Comparison of ENCODE assay signal across 26 cellular contexts in genomic region chr16:84190731-84191388, GRCh38. TPM values are rescaled to one million over a fixed set of nuclear protein-coding genes. Genes with fewer than 3 reads are reported as not detected.
A peak's percentile ranks its signal among the peaks of the same experiment; 100 is the strongest.
DNase-seq lines count a peak whose midpoint lies in the region; ATAC-seq and TF ChIP-seq lines count a peak whose summit lies in the region.
"Had no signal": no experiment of that assay in that cellular context is flagged by ENCODE, and none has a peak within 500 bp of the region (broad histone marks: within the 10 kb centered on the region; RNA-seq: fewer than 3 reads in every experiment).

Gene ADAD2 (plus strand): TSS chr16:84191157. CDS start chr16:84191231, 74 bp downstream.

- ATAC-seq in HG03175 (IDR thresholded peaks at IDR 0.05; ENCODE audit: unreplicated experiment) (no peak), HG03432 (IDR thresholded peaks at IDR 0.05; ENCODE audit: unreplicated experiment) (no peak), HG02885 (IDR thresholded peaks at IDR 0.05; ENCODE audit: poor library complexity, unreplicated experiment) (no peak)
- ATAC-seq: mucosa of descending colon; stimulated activated naive CD8-positive, alpha-beta T cell treated with anti-CD3 and anti-CD28 coated beads, Interleukin-15, amount 100 ng/mL, for 72 hours had no signal

- CTCF ChIA-PET in A673 (lab: Charles Lee): no interaction called here

- H3K27me3 ChIP-seq in A673 (replicated peaks; ENCODE audit: insufficient read depth, low read depth, low read length, poor library complexity) (no peaks in the 10 kb centered on the region), SJCRH30 (no peaks in the 10 kb centered on the region), right atrium auricular region (no peaks in the 10 kb centered on the region)

- H3K36me3 ChIP-seq in A673 (ENCODE audit: insufficient read depth, low read length, poor library complexity, severe bottlenecking) (no peaks in the 10 kb centered on the region), SJCRH30 (no peaks in the 10 kb centered on the region), right atrium auricular region (no peaks in the 10 kb centered on the region)

- peak; percentile 23 for DNase-seq in A673 (ENCODE audit: low spot score)
- peak; percentile 28 for DNase-seq in ELR (ENCODE audit: low read depth)
- DNase-seq in SJCRH30: peak; percentile 58 to 68
- DNase-seq in iPS-NIHi11 (ENCODE audit: low spot score): peak; percentile 81
- DNase-seq in right atrium auricular region (ENCODE audit: low spot score): no peak
- DNase-seq: activated T-cell treated with anti-CD3 and anti-CD28 coated beads for 4 hours; AML-193; amniotic stem cell; CD8-positive, alpha-beta memory T cell; GOT3; head of caudate nucleus; MM.1S; mucosa of descending colon; NCI-H146; NCI-H2171; NCI-H526; Right ventricle myocardium superior; small intestine; stimulated activated CD4-positive, alpha-beta T cell treated with anti-CD3 and anti-CD28 coated beads, Interleukin-4, amount 100 ng/mL, for 1 hour had no signal

- H3K4me1 ChIP-seq in A673 (ENCODE audit: insufficient read depth, low read length, poor library complexity, severe bottlenecking) (peaks cover 4% of the 10 kb centered on the region), SJCRH30 (peaks cover 3% of the 10 kb centered on the region; the same call in 1 of the 2 replicates), right atrium auricular region (peaks cover 0 to 10% of the 10 kb centered on the region in 2 donors)

- no peak within 1 kb of the TSS for H3K4me3 ChIP-seq in A673 (ENCODE audit: low read depth, low read length, poor library complexity, severe bottlenecking)
- no peak within 1 kb of the TSS for H3K4me3 ChIP-seq in SJCRH30
- no peak within 1 kb of the TSS for H3K4me3 ChIP-seq in right atrium auricular region
- H3K4me3 ChIP-seq: mucosa of descending colon had no signal

- TF ChIP-seq CTCF in A673 (conservative IDR thresholded peaks at IDR 0.05; ENCODE audit: low read depth, low read length) (no peak), right atrium auricular region (IDR thresholded peaks at IDR 0.05) (no peak)

- intact Hi-C loops in A673 (cut with micrococcal nuclease; ENCODE audit: unreplicated experiment): no loop called here

- POLR2A ChIA-PET in A673 (lab: Charles Lee; ENCODE audit: low non-redundant PET): no interaction called here

- H3K27ac ChIP-seq in A673 (ENCODE audit: low read depth, low read length, poor library complexity, severe bottlenecking) (no peak within 1 kb of the TSS), SJCRH30 (no peak within 1 kb of the TSS), right atrium auricular region (no peak within 1 kb of the TSS)

- H3K9me3 ChIP-seq in A673 (ENCODE audit: low read depth, low read length, poor library complexity, severe bottlenecking) (no peaks in the 10 kb centered on the region), SJCRH30 (replicated peaks) (no peaks in the 10 kb centered on the region), right atrium auricular region (no peaks in the 10 kb centered on the region)
- H3K9me3 ChIP-seq: mucosa of descending colon had no signal

- BruUV-seq in A673 (replicated peaks; lab: Mats Ljungman, UMichigan): no TSS peak

RNA-seq across cellular contexts. Expression of gene ADAD2, which starts in this region (rescaled TPM):
- total RNA-seq in A673 (2021): not detected in 2 replicates
- 0.22 and 0.71 TPM in 2 replicates for total RNA-seq in SJCRH30 (2014; rRNA removed; shearing (Covaris generic))
- under 1 TPM in 1 of 2 donors, not detected in 1; 0.19 TPM for total RNA-seq in right atrium auricular region
- total RNA-seq: endothelial cell of umbilical vein, OCI-LY7, pulmonary artery endothelial cell had no signal

Comparison
In these comparisons a context has a peak if more than half of its experiments do, and no peak if none do; other contexts are left out.
1. Peak in DNase-seq in A673; RNA of the gene not detected or under 1 TPM.
2. Peak in DNase-seq in SJCRH30; RNA of the gene not detected or under 1 TPM.